13 cellular contexts compared by ENCODE assay signal in the genomic region with DNA sequence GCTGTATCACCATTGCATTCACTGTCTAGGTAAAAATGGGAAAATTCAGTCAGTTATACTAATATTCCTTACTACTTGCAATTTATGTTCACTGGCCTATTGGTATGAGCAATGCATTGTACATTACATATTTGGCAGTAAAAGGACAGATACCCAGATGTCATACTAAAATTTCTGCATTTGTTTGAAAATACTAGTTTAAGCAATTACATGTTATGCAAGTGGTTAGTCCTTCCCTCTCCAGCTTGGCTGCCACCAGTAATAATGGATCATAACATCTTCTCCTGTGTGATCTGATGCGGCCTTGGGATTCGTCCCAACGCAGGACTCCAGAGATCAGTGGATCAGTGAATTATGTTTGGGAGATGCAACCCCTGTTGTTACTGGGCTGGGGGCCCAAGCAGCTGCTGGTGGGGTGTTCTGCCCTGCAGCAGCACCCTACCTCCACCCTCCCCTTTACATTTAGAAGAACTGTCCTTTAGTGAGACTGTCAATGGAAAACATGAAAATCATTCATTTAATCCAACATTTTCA. TPM values are rescaled to one million over a fixed set of nuclear protein-coding genes. Genes with fewer than 3 reads are reported as not detected.
DNase-seq lines count a peak whose midpoint lies in the region; ATAC-seq and TF ChIP-seq lines count a peak whose summit lies in the region.
"Had no signal": no experiment of that assay in that cellular context is flagged by ENCODE, and none has a peak within 500 bp of the region (broad histone marks: within the 10 kb centered on the region; RNA-seq: fewer than 3 reads in every experiment).

No MANE protein-coding gene starts in this region.

- H3K27ac ChIP-seq in lower lobe of right lung, result peak overlapping the region; percentile 90
- H3K27ac ChIP-seq in smooth muscle cell (ENCODE audit: low read depth), result peak overlapping the region; percentile 92
- H3K27ac ChIP-seq: cardiac muscle cell had no signal

- no peaks in the 10 kb centered on the region for H4K20me1 ChIP-seq in smooth muscle cell (ENCODE audit: low read depth)

- CTCF ChIA-PET in Calu3 (lab: Charles Lee), result no interaction called here

- H3K9ac ChIP-seq in smooth muscle cell (ENCODE audit: low read depth), result no peak overlapping the region

- no peak for ATAC-seq in lower lobe of right lung

- H3K4me3 Mint-ChIP-seq in Calu3 (ENCODE audit: low read depth, unreplicated experiment) (no peak overlapping the region), chondrocyte (ENCODE audit: unreplicated experiment) (no peak overlapping the region)

- H3F3A ChIP-seq in smooth muscle cell (ENCODE audit: low read depth), result peaks cover 12% of the 10 kb centered on the region

- in situ Hi-C loops in GM13976 (cut with MboI; ENCODE audit: low sequenced_read_pairs, unreplicated experiment), result no loop called here

- H3K27me3 Mint-ChIP-seq in Calu3 (ENCODE audit: unreplicated experiment) (no peaks in the 10 kb centered on the region), chondrocyte (ENCODE audit: low read depth) (no peaks in the 10 kb centered on the region)

- H3K4me3 ChIP-seq in lower lobe of right lung (peak overlapping the region; percentile 15), smooth muscle cell (no peak overlapping the region)
- H3K4me3 ChIP-seq: cardiac muscle cell had no signal

- DNase-seq in Calu3, result no peak
- DNase-seq in chondrocyte (ENCODE audit: low spot score), result no peak
- DNase-seq in lower lobe of right lung, result no peak
- no peak for DNase-seq in smooth muscle cell (lab: John Stamatoyannopoulos, UW; ENCODE audit: unreplicated experiment)
- no peak for DNase-seq in NCI-H510A treated with DMSO at 0.1 percent for 48 hours (lab: John Stamatoyannopoulos, UW)
- DNase-seq in GM13976 (ENCODE audit: low spot score), result no peak
- no peak for DNase-seq in SW480 (ENCODE audit: low spot score)
- no peak for DNase-seq in NCI-H1092 (lab: John Stamatoyannopoulos, UW)
- DNase-seq: naive thymus-derived CD8-positive, alpha-beta T cell; SHP77 treated with DMSO at 0.1 percent for 48 hours; WERI-Rb-1 had no signal

- BruUV-seq in Calu3 (replicated peaks; lab: Mats Ljungman, UMichigan), result no TSS peak

- intact Hi-C loops in Calu3 (cut with micrococcal nuclease; ENCODE audit: unreplicated experiment), result loop anchor here (5.0 kb wide), 1 partner anchor 75 kb away; no protein-coding TSS in a partner anchor
- intact Hi-C loops in lower lobe of right lung (cut with DNase I), result no loop called here

- H3K36me3 Mint-ChIP-seq in Calu3 (ENCODE audit: insufficient read depth, unreplicated experiment), result no peaks in the 10 kb centered on the region
- H3K36me3 Mint-ChIP-seq in chondrocyte (ENCODE audit: low read depth), result no peaks in the 10 kb centered on the region

- H3K4me2 ChIP-seq in smooth muscle cell, result no peak overlapping the region

- H2AFZ ChIP-seq in smooth muscle cell (ENCODE audit: low read depth), result no peak overlapping the region

- H3K36me3 ChIP-seq in lower lobe of right lung (no peaks in the 10 kb centered on the region), smooth muscle cell (ENCODE audit: low read depth) (no peaks in the 10 kb centered on the region)
- H3K36me3 ChIP-seq: cardiac muscle cell, WERI-Rb-1 had no signal

- H3K9me3 ChIP-seq in lower lobe of right lung (no peaks in the 10 kb centered on the region), smooth muscle cell (replicated peaks; ENCODE audit: low read depth) (no peaks in the 10 kb centered on the region)

- WGBS in smooth muscle cell (ENCODE audit: low lambda C conversion rate), result 93% methylated on average over 3 of the region's 3 CpGs

- no peak for TF ChIP-seq CTCF in Calu3 (IDR thresholded peaks at IDR 0.05; ENCODE audit: unreplicated experiment)
- TF ChIP-seq CTCF in chondrocyte (IDR thresholded peaks at IDR 0.05), result no peak
- TF ChIP-seq CTCF in lower lobe of right lung (IDR thresholded peaks at IDR 0.05), result no peak
- no peak for TF ChIP-seq CTCF in smooth muscle cell (IDR thresholded peaks at IDR 0.05; ENCODE audit: borderline replicate concordance, insufficient read depth, poor library complexity, severe bottlenecking)
- TF ChIP-seq CTCF in GM13976 (IDR thresholded peaks at IDR 0.05; ENCODE audit: borderline replicate concordance, control extremely low read depth, extremely low read depth, insufficient read depth, missing control alignments), result no peak

- H3K9me3 Mint-ChIP-seq in Calu3 (ENCODE audit: low read depth, unreplicated experiment) (no peaks in the 10 kb centered on the region), chondrocyte (ENCODE audit: low read depth) (peaks cover 4% of the 10 kb centered on the region)

- H3K27me3 ChIP-seq in lower lobe of right lung (ENCODE audit: low read depth), result no peaks in the 10 kb centered on the region
- H3K27me3 ChIP-seq in smooth muscle cell (ENCODE audit: low read depth), result no peaks in the 10 kb centered on the region
- H3K27me3 ChIP-seq: cardiac muscle cell had no signal

- H3K4me1 Mint-ChIP-seq in Calu3 (ENCODE audit: low read depth, unreplicated experiment) (peaks cover 41% of the 10 kb centered on the region), chondrocyte (ENCODE audit: low read depth) (peaks cover 52% of the 10 kb centered on the region)

- peak overlapping the region; percentile 52 for H3K27ac Mint-ChIP-seq in Calu3 (ENCODE audit: unreplicated experiment)
- peak overlapping the region; percentile 97 for H3K27ac Mint-ChIP-seq in chondrocyte (ENCODE audit: unreplicated experiment)

- no peaks in the 10 kb centered on the region for H3K79me2 ChIP-seq in smooth muscle cell (ENCODE audit: low read depth)

- peaks cover 72% of the 10 kb centered on the region for H3K4me1 ChIP-seq in lower lobe of right lung
- peaks cover 6% of the 10 kb centered on the region for H3K4me1 ChIP-seq in smooth muscle cell (ENCODE audit: low read depth)

RNA-seq across cellular contexts. Expression of a gene that starts 11.2 kb away (rescaled TPM):
- total RNA-seq in Calu3 (2022), result 6.5 and 7.1 TPM in 2 replicates
- total RNA-seq in chondrocyte, result 1.9 to 8.6 TPM (median 7.3 TPM) in 3 replicates
- 243 TPM for total RNA-seq in lower lobe of right lung
- total RNA-seq in smooth muscle cell, result not detected in 2 replicates
- 0.37 TPM in 1 of 2 replicates, not detected in the other for polyA plus RNA-seq in smooth muscle cell
- total RNA-seq: G401 had no signal
- polyA plus RNA-seq: naive thymus-derived CD8-positive, alpha-beta T cell had no signal

Comparison
In these comparisons a context has a peak if more than half of its experiments do, and no peak if none do; other contexts are left out.
1. RNA of a gene that starts 11.2 kb away (total RNA-seq): 243 TPM in lower lobe of right lung (single experiment); 1.9 to 8.6 TPM in chondrocyte, 6.5 to 7.1 TPM in Calu3 and not detected in smooth muscle cell; every median in the first group is over 10 times any median in the second.